ENCODE assay signal across 9 cellular contexts in genomic region chr14:88013750-88014349, GRCh38. TPM values are rescaled to one million over a fixed set of nuclear protein-coding genes. Genes with fewer than 3 reads are reported as not detected.
DNase-seq lines count a peak whose midpoint lies in the region; ATAC-seq and TF ChIP-seq lines count a peak whose summit lies in the region.
"Had no signal": no experiment of that assay in that cellular context is flagged by ENCODE, and none has a peak within 500 bp of the region (broad histone marks: within the 10 kb centered on the region; RNA-seq: fewer than 3 reads in every experiment).

No MANE protein-coding gene starts in this region.

- H3K9me3 ChIP-seq in SK-N-SH (no peaks in the 10 kb centered on the region), colonic mucosa (no peaks in the 10 kb centered on the region), left lung (no peaks in the 10 kb centered on the region)
- H3K9me3 ChIP-seq: SJCRH30 had no signal

- peaks cover 77% of the 10 kb centered on the region for H3K4me1 Mint-ChIP-seq in stimulated activated effector memory CD8-positive, alpha-beta T cell treated with anti-CD3 and anti-CD28 coated beads, Interleukin-12 subunit alpha, Interleukin-12 subunit beta, amount 100 ng/mL, for 72 hours

- intact Hi-C loops in colonic mucosa (cut with DNase I) (loop anchor here (2.0 to 10.0 kb wide), 2 partner anchors 155 to 371 kb away; partner anchors contain the start of gene SPATA7), left lung (cut with DNase I) (loop anchor here in 1 of 2 donors (10.0 kb wide), 1 partner anchor 151 kb away; no protein-coding TSS in a partner anchor)

- peak overlapping the region in 1 of 2 experiments; percentile 4; a peak in 1 of 4 replicates for H3K4me3 ChIP-seq in SK-N-SH (ENCODE audit: low read depth in 2 of 2, low read length in 1 of 2)
- no peak overlapping the region for H3K4me3 ChIP-seq in colonic mucosa
- H3K4me3 ChIP-seq in left lung, result no peak overlapping the region
- H3K4me3 ChIP-seq: SJCRH30 had no signal

- H3K27me3 ChIP-seq in SK-N-SH (ENCODE audit: insufficient read depth) (no peaks in the 10 kb centered on the region), colonic mucosa (no peaks in the 10 kb centered on the region), left lung (no peaks in the 10 kb centered on the region)
- H3K27me3 ChIP-seq: SJCRH30 had no signal

- H3K9ac ChIP-seq in SK-N-SH (no peak overlapping the region), colonic mucosa (ENCODE audit: low read depth in 2 of 2, low read length in 2 of 2) (no peak overlapping the region)

- no peaks in the 10 kb centered on the region for H3K9me3 Mint-ChIP-seq in stimulated activated effector memory CD8-positive, alpha-beta T cell treated with anti-CD3 and anti-CD28 coated beads, Interleukin-12 subunit alpha, Interleukin-12 subunit beta, amount 100 ng/mL, for 72 hours

- peak; percentile 85 for TF ChIP-seq RAD21 in SK-N-SH (IDR thresholded peaks at IDR 0.05; ENCODE audit: low read length)

- H3K4me2 ChIP-seq in SK-N-SH, result no peak overlapping the region

- peak overlapping the region; percentile 96 for H3K27ac Mint-ChIP-seq in stimulated activated effector memory CD8-positive, alpha-beta T cell treated with anti-CD3 and anti-CD28 coated beads, Interleukin-12 subunit alpha, Interleukin-12 subunit beta, amount 100 ng/mL, for 72 hours

- no peaks in the 10 kb centered on the region for H4K20me1 ChIP-seq in SK-N-SH (ENCODE audit: insufficient read depth)

- ATAC-seq in GM18505 (IDR thresholded peaks at IDR 0.05; ENCODE audit: unreplicated experiment), result peak; percentile 90
- ATAC-seq in HG02840 (IDR thresholded peaks at IDR 0.05; ENCODE audit: low FRiP score, unreplicated experiment), result peak; percentile 66
- ATAC-seq in left lung, result peak; percentile 99
- peak; percentile 79 for ATAC-seq in stimulated activated effector memory CD8-positive, alpha-beta T cell treated with anti-CD3 and anti-CD28 coated beads, Interleukin-12 subunit alpha, Interleukin-12 subunit beta, amount 100 ng/mL, for 72 hours

- POLR2A ChIA-PET in SK-N-SH (lab: Yijun Ruan, JAX), result no interaction called here

- H3K36me3 ChIP-seq in SK-N-SH (replicated peaks in 1 of 2; ENCODE audit: control insufficient read depth in 1 of 2, insufficient read depth in 2 of 2, low read length in 1 of 2) (no peaks in the 10 kb centered on the region), colonic mucosa (no peaks in the 10 kb centered on the region), left lung (peaks cover 0 to 3% of the 10 kb centered on the region in 2 donors)
- H3K36me3 ChIP-seq: SJCRH30 had no signal

- H3K9me2 ChIP-seq in SK-N-SH, result no peaks in the 10 kb centered on the region

- TF ChIP-seq CTCF in SK-N-SH (IDR thresholded peaks at IDR 0.05), result peak; percentile 91
- TF ChIP-seq CTCF in colonic mucosa (IDR thresholded peaks at IDR 0.05), result peak; percentile 86
- peak; percentile 86 to 96 for TF ChIP-seq CTCF in left lung (IDR thresholded peaks at IDR 0.05)

- 7% methylated on average over 7 of the region's 7 CpGs for WGBS in SK-N-SH (ENCODE audit: low lambda C conversion rate)

- CTCF ChIA-PET in SK-N-SH (lab: Yijun Ruan, JAX), result interaction anchor here (0.6 to 6.5 kb wide), 36 partner anchors 11 to 413 kb away, joined by 3 to 86 read pairs (median 4); partner anchors contain the start of genes GALC and GPR65

- H3K27ac ChIP-seq in SK-N-SH (ENCODE audit: low read depth in 2 of 2, low read length in 1 of 2) (no peak overlapping the region), colonic mucosa (no peak overlapping the region), left lung (no peak overlapping the region)
- H3K27ac ChIP-seq: SJCRH30 had no signal

- TF ChIP-seq POLR2A in GM18505 (IDR thresholded peaks at IDR 0.05; ENCODE audit: borderline replicate concordance, extremely low read depth, insufficient read depth, insufficient read length), result no peak

- 0 out of 2 replicates have a peak overlapping the region, but pooled peaks have one; percentile 63 for H2AFZ ChIP-seq in SK-N-SH (ENCODE audit: low read depth)

- peak; percentile 84 for DNase-seq in AG20443 (ENCODE audit: low spot score)
- DNase-seq in NCI-H1092 treated with DMSO at 0.1 percent for 48 hours (lab: John Stamatoyannopoulos, UW), result peak; percentile 77
- DNase-seq in SK-N-SH, result peak; percentile 53
- peak; percentile 70 for DNase-seq in colonic mucosa
- peak; percentile 24 to 75 for DNase-seq in left lung
- DNase-seq in stimulated activated effector memory CD8-positive, alpha-beta T cell treated with anti-CD3 and anti-CD28 coated beads, Interleukin-12 subunit alpha, Interleukin-12 subunit beta, amount 100 ng/mL, for 72 hours (ENCODE audit: low spot score in 2 of 2), result no peak

- H3F3A ChIP-seq in SK-N-SH (replicated peaks; ENCODE audit: insufficient read depth), result no peaks in the 10 kb centered on the region

- no peak for TF ChIP-seq EP300 in SK-N-SH (IDR thresholded peaks at IDR 0.05; ENCODE audit: borderline replicate concordance in 1 of 2, low read depth in 1 of 2, low read length in 1 of 2)

- no peaks in the 10 kb centered on the region for H3K79me2 ChIP-seq in SK-N-SH (ENCODE audit: insufficient read depth)

- peak overlapping the region; percentile 79 for H3K4me3 Mint-ChIP-seq in stimulated activated effector memory CD8-positive, alpha-beta T cell treated with anti-CD3 and anti-CD28 coated beads, Interleukin-12 subunit alpha, Interleukin-12 subunit beta, amount 100 ng/mL, for 72 hours

- H3K4me1 ChIP-seq in SK-N-SH (ENCODE audit: control insufficient read depth in 1 of 2, insufficient read depth in 2 of 2, low read depth in 1 of 2, low read length in 1 of 2) (no peaks in the 10 kb centered on the region), colonic mucosa (no peaks in the 10 kb centered on the region), left lung (peaks cover 3 to 47% of the 10 kb centered on the region in 2 donors)

- H3K36me3 Mint-ChIP-seq in stimulated activated effector memory CD8-positive, alpha-beta T cell treated with anti-CD3 and anti-CD28 coated beads, Interleukin-12 subunit alpha, Interleukin-12 subunit beta, amount 100 ng/mL, for 72 hours, result peaks cover 88% of the 10 kb centered on the region

TF ChIP-seq in SK-N-SH, 30 proteins besides CTCF, POLR2A, EP300 and RAD21:
- no peak for TF ChIP-seq YY1 (IDR thresholded peaks at IDR 0.05; ENCODE audit: low read depth)
- TF ChIP-seq SMC3 (IDR thresholded peaks at IDR 0.05; ENCODE audit: low read depth, low read length), result peak; percentile 64
- no peak for TF ChIP-seq EZH2phosphoT487 (IDR thresholded peaks at IDR 0.05; ENCODE audit: borderline replicate concordance, low read depth)
TF ChIP-seq in SK-N-SH: peak in this region for 1.

RNA-seq across cellular contexts. Expression of gene GPR65, which starts 8.9 kb away (rescaled TPM):
- under 0.01 TPM in 1 of 2 replicates, not detected in the other for polyA plus RNA-seq in SK-N-SH (2012; rRNA removed)
- polyA plus RNA-seq in SK-N-SH (2012; cell fraction: cytosol; rRNA removed), result 0.01 and 0.03 TPM in 2 replicates
- 0.01 TPM in 1 of 2 replicates, not detected in the other for polyA plus RNA-seq in SK-N-SH (2012; cell fraction: nucleus; rRNA removed)
- total RNA-seq in colonic mucosa (1 to 10 TPM in 1 of 2 donors, under 1 TPM in 1; 0.35 to 1.2 TPM), left lung (10 to 100 TPM in 1 of 2 donors, 1 to 10 TPM in 1; 3.1 to 11.1 TPM)

RNA-seq across cellular contexts. Expression of gene GALC, which starts 20.9 kb away (rescaled TPM):
- 9.7 and 10.9 TPM in 2 replicates for polyA plus RNA-seq in SK-N-SH (2012; rRNA removed)
- polyA plus RNA-seq in SK-N-SH (2012; cell fraction: cytosol; rRNA removed), result 11.7 and 12.8 TPM in 2 replicates
- 6.1 and 8.3 TPM in 2 replicates for polyA plus RNA-seq in SK-N-SH (2012; cell fraction: nucleus; rRNA removed)
- total RNA-seq in colonic mucosa (10 to 100 TPM; 14.9 to 27.4 TPM), left lung (10 to 100 TPM; 31.0 to 48.3 TPM)

Comparison
In these comparisons a context has a peak if more than half of its experiments do, and no peak if none do; other contexts are left out.
1. DNase-seq: peak in AG20443 (single experiment), NCI-H1092 treated with DMSO at 0.1 percent for 48 hours (single experiment), SK-N-SH (single experiment), colonic mucosa (single experiment) and left lung (2 of 2); none in stimulated activated effector memory CD8-positive, alpha-beta T cell treated with anti-CD3 and anti-CD28 coated beads, Interleukin-12 subunit alpha, Interleukin-12 subunit beta, amount 100 ng/mL, for 72 hours (0 of 2).
2. Peak in every context shown above with its lines, with median percentiles within 50 percentile points of each other: ATAC-seq and CTCF ChIP-seq.